27 cellular contexts compared by ENCODE assay signal in genomic region chr12:936377-937345, GRCh38.
"Had no signal": no experiment of that assay in that cellular context is flagged by ENCODE, and none has a peak within 500 bp of the region (broad histone marks: within the 10 kb centered on the region; RNA-seq: fewer than 3 reads in every experiment).

No MANE protein-coding gene starts in this region.

- H3K4me3 Mint-ChIP-seq: activated B cell treated with CpG ODN at 0.5 μM for 24 hours; activated CD8-positive, alpha-beta T cell treated with anti-CD3 and anti-CD28 coated beads, Interleukin-2, amount 10 ng/mL, durations not matched to agents 7 days and 5 days; activated naive CD4-positive, alpha-beta T cell treated with anti-CD3 and anti-CD28 coated beads, Interleukin-2, amount 50 U/mL, for 24 hours; activated naive CD8-positive, alpha-beta T cell treated with anti-CD3 and anti-CD28 coated beads, Interleukin-2, amount 10 ng/mL, durations not matched to agents 7 days and 5 days; T-helper 2 cell treated with Interferon-gamma antibody and Interleukin-4, amounts not matched to agents 5 μg/mL and 100 μg/mL, for 36 hours had no signal

- H3K4me3 ChIP-seq: ascending aorta, breast epithelium, K562, SJCRH30, SK-N-MC had no signal

- H3K27ac Mint-ChIP-seq: activated B cell treated with CpG ODN at 0.5 μM for 24 hours; activated CD8-positive, alpha-beta T cell treated with anti-CD3 and anti-CD28 coated beads, Interleukin-2, amount 10 ng/mL, durations not matched to agents 7 days and 5 days; activated naive CD4-positive, alpha-beta T cell treated with anti-CD3 and anti-CD28 coated beads, Interleukin-2, amount 50 U/mL, for 24 hours; activated naive CD8-positive, alpha-beta T cell treated with anti-CD3 and anti-CD28 coated beads, Interleukin-2, amount 10 ng/mL, durations not matched to agents 7 days and 5 days; T-helper 2 cell treated with Interferon-gamma antibody and Interleukin-4, amounts not matched to agents 5 μg/mL and 100 μg/mL, for 36 hours had no signal

- H3K9me3 Mint-ChIP-seq: activated B cell treated with CpG ODN at 0.5 μM for 24 hours; activated naive CD4-positive, alpha-beta T cell treated with anti-CD3 and anti-CD28 coated beads, Interleukin-2, amount 50 U/mL, for 24 hours; activated naive CD8-positive, alpha-beta T cell treated with anti-CD3 and anti-CD28 coated beads, Interleukin-2, amount 10 ng/mL, durations not matched to agents 7 days and 5 days; T-helper 2 cell treated with Interferon-gamma antibody and Interleukin-4, amounts not matched to agents 5 μg/mL and 100 μg/mL, for 36 hours had no signal

- H3K4me1 Mint-ChIP-seq: activated B cell treated with CpG ODN at 0.5 μM for 24 hours had no signal

- H3K4me1 ChIP-seq: ascending aorta, breast epithelium, SJCRH30 had no signal

- H3K27me3 Mint-ChIP-seq: activated B cell treated with CpG ODN at 0.5 μM for 24 hours; activated naive CD4-positive, alpha-beta T cell treated with anti-CD3 and anti-CD28 coated beads, Interleukin-2, amount 50 U/mL, for 24 hours; activated naive CD8-positive, alpha-beta T cell treated with anti-CD3 and anti-CD28 coated beads, Interleukin-2, amount 10 ng/mL, durations not matched to agents 7 days and 5 days had no signal

- H3K9me3 ChIP-seq: ascending aorta, breast epithelium, SJCRH30 had no signal

- H3K27me3 ChIP-seq: ascending aorta, breast epithelium, SJCRH30 had no signal

- H3K36me3 ChIP-seq: breast epithelium had no signal

- DNase-seq: activated B cell treated with CpG ODN at 0.5 μM for 24 hours; activated CD4-positive, alpha-beta T cell treated with anti-CD3 and anti-CD28 coated beads for 48 hours; activated CD4-positive, CD25-positive, alpha-beta regulatory T cell treated with anti-CD3 and anti-CD28 coated beads, Interleukin-2, amount 50 U/mL, for 72 hours; activated CD8-positive, alpha-beta T cell treated with anti-CD3 and anti-CD28 coated beads, Interleukin-2, amount 10 ng/mL, durations not matched to agents 7 days and 5 days; activated gamma-delta T cell; activated naive CD4-positive, alpha-beta T cell treated with Interleukin-2 at 50 U/mL for 16 hours; activated naive CD8-positive, alpha-beta T cell treated with anti-CD3 and anti-CD28 coated beads, Interleukin-2, amount 10 ng/mL, durations not matched to agents 7 days and 5 days; activated T-cell treated with anti-CD3 and anti-CD28 coated beads, Interleukin-2, amount 50 U/mL, for 48 hours; amygdala; NCI-H1092 treated with DMSO at 0.1 percent for 48 hours; NCI-H1417; NCI-H146; NCI-H187; NCI-H2029 treated with DMSO at 0.1 percent for 48 hours; NCI-H2107; NCI-H2171; NCI-H226; NCI-H524 treated with DMSO at 0.1 percent for 48 hours; SHP77; SJCRH30 had no signal

- ATAC-seq: activated CD8-positive, alpha-beta T cell treated with anti-CD3 and anti-CD28 coated beads, Interleukin-2, amount 10 ng/mL, durations not matched to agents 7 days and 5 days; K562; Panc1 had no signal

- H3K27ac ChIP-seq: ascending aorta, breast epithelium, SJCRH30, SK-N-MC had no signal
